ENCODE assay signal across 9 cellular contexts in the genomic region with DNA sequence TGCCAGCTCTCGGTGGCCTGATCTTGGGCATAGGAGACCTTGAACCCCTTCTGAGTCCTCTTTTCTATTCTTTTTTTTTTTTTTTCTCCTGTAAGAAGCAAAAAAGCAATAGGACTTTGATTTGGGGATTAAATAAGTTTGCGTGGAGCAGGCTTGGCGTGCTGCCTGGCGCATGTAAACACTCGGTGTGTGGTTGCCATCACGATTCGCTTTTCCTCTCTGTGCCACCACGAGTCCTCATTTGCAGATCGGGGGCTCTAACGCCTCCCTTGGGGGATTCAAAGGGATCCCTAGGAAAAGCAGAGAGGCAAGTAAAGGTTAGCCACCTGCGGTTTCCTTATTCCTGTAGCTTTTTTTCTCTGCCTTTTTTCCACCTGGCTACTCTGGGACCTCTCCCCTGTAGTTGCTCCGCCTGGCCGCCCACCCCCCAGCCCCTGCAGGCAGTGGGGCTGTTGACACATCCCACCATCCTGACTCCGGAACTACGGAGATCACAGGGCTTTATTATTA. TPM values are rescaled to one million over a fixed set of nuclear protein-coding genes. Genes with fewer than 3 reads are reported as not detected.
DNase-seq lines count a peak whose midpoint lies in the region; ATAC-seq, FAIRE-seq and TF ChIP-seq lines count a peak whose summit lies in the region.
"Had no signal": no experiment of that assay in that cellular context is flagged by ENCODE, and none has a peak within 500 bp of the region (broad histone marks: within the 10 kb centered on the region; RNA-seq: fewer than 3 reads in every experiment).

No MANE protein-coding gene starts in this region.

- peak; percentile 8 for DNase-seq in CD1c-positive myeloid dendritic cell (ENCODE audit: extremely low spot score)
- no peak for DNase-seq in Jurkat, Clone E6-1 (ENCODE audit: low read depth, low spot score)
- peak; percentile 76 for DNase-seq in activated effector memory CD4-positive, alpha-beta T cell treated with anti-CD3 and anti-CD28 coated beads, Interleukin-2, amount 50 U/mL, for 16 hours
- peak; percentile 31 for DNase-seq in glutamatergic neuron
- DNase-seq in pancreas: peak; percentile 33 to 78 (median 56)
- no peak for DNase-seq in KG1 (lab: John Stamatoyannopoulos, UW)
- DNase-seq in islet precursor cell: no peak
- no peak for DNase-seq in NCI-H1048 (lab: John Stamatoyannopoulos, UW)

- peak overlapping the region; percentile 80 for H3K27ac Mint-ChIP-seq in glutamatergic neuron (ENCODE audit: unreplicated experiment)

- H3K36me3 Mint-ChIP-seq in glutamatergic neuron (ENCODE audit: unreplicated experiment): peaks cover 6% of the 10 kb centered on the region

- ATAC-seq in pancreas: peak in 1 of 4 donors; percentile 5

- FAIRE-seq in pancreas (lab: Jason Lieb, UNC): no peak

- peak overlapping the region; percentile 86 to 94 (median 93) for H3K27ac ChIP-seq in pancreas

- H3K27me3 ChIP-seq in pancreas: no peaks in the 10 kb centered on the region

- H3K36me3 ChIP-seq in pancreas: peaks cover 0 to 27% (median 4%) of the 10 kb centered on the region in 3 donors

- peaks cover 31% of the 10 kb centered on the region for H3K4me1 Mint-ChIP-seq in glutamatergic neuron (ENCODE audit: low read depth, unreplicated experiment)

- no peaks in the 10 kb centered on the region for H3K9me3 ChIP-seq in pancreas

- H3K4me3 Mint-ChIP-seq in glutamatergic neuron (ENCODE audit: unreplicated experiment): peak overlapping the region; percentile 84

- WGBS in pancreas, 2 donors: 1 to 2% methylated on average over 15 of the region's 15 CpGs

- no peak for TF ChIP-seq CTCF in glutamatergic neuron (IDR thresholded peaks at IDR 0.05; ENCODE audit: partially characterized antibody, unreplicated experiment)
- TF ChIP-seq CTCF in pancreas (IDR thresholded peaks at IDR 0.05): no peak

- peaks cover 7% of the 10 kb centered on the region for H3K9me3 Mint-ChIP-seq in glutamatergic neuron (ENCODE audit: unreplicated experiment)

- H3K4me1 ChIP-seq in pancreas: peaks cover 37 to 43% (median 37%) of the 10 kb centered on the region in 3 donors

- peaks cover 12% of the 10 kb centered on the region for H3K27me3 Mint-ChIP-seq in glutamatergic neuron (ENCODE audit: unreplicated experiment)

- H3K4me3 ChIP-seq in Jurkat, Clone E6-1 (ENCODE audit: low read length): peak overlapping the region; percentile 99
- peak overlapping the region; percentile 68 to 99 (median 96) for H3K4me3 ChIP-seq in pancreas

- intact Hi-C loops in pancreas (cut with DNase I): no loop called here

RNA-seq across cellular contexts. Expression of a gene that starts 1.3 kb away (rescaled TPM):
- polyA plus RNA-seq in Jurkat, Clone E6-1 (2012; ENCODE audit: insufficient read depth, insufficient read length): 107 TPM
- total RNA-seq in glutamatergic neuron (ENCODE audit: unreplicated experiment) (133 TPM), pancreas (10 to 100 TPM; 28.9 to 52.8 (median 41.1) TPM)
- 10 to 100 TPM; 63.5 to 84.3 TPM for polyA plus RNA-seq in pancreas

RNA-seq across cellular contexts. Expression of a gene that starts 1.6 kb away (rescaled TPM):
- polyA plus RNA-seq in Jurkat, Clone E6-1 (2012; ENCODE audit: insufficient read depth, insufficient read length): 70.9 TPM
- total RNA-seq in glutamatergic neuron (ENCODE audit: unreplicated experiment) (70.9 TPM), pancreas (10 to 100 TPM; 35.0 to 68.3 (median 41.5) TPM)
- polyA plus RNA-seq in pancreas: 100 to 1,000 TPM; 108 to 112 TPM

RNA-seq across cellular contexts. Expression of a gene that starts 56.1 kb away (rescaled TPM):
- polyA plus RNA-seq in Jurkat, Clone E6-1 (2012; ENCODE audit: insufficient read depth, insufficient read length): 78.7 TPM
- 22.8 TPM for total RNA-seq in glutamatergic neuron (ENCODE audit: unreplicated experiment)
- total RNA-seq in pancreas: 10 to 100 TPM; 14.0 to 25.9 (median 23.5) TPM
- polyA plus RNA-seq in pancreas: 10 to 100 TPM; 59.3 to 77.5 TPM

RNA-seq across cellular contexts. Expression of a gene that starts 56.5 kb away (rescaled TPM):
- 1.1 TPM for polyA plus RNA-seq in Jurkat, Clone E6-1 (2012; ENCODE audit: insufficient read depth, insufficient read length)
- total RNA-seq in glutamatergic neuron (ENCODE audit: unreplicated experiment) (1.0 TPM), pancreas (under 1 TPM in 5 of 6 donors, not detected in 1; 0.09 to 0.22 (median 0.19) TPM)
- under 1 TPM; 0.27 to 0.85 TPM for polyA plus RNA-seq in pancreas
- total RNA-seq: NCI-H460 had no signal

RNA-seq across cellular contexts. Expression of a gene that starts 56.6 kb away (rescaled TPM):
- polyA plus RNA-seq in Jurkat, Clone E6-1 (2012; ENCODE audit: insufficient read depth, insufficient read length): 10.3 TPM
- 64.4 TPM for total RNA-seq in glutamatergic neuron (ENCODE audit: unreplicated experiment)
- total RNA-seq in pancreas: 1 to 10 TPM; 2.1 to 5.5 (median 3.5) TPM
- polyA plus RNA-seq in pancreas: 10 to 100 TPM; 12.9 to 16.9 TPM

Comparison
In these comparisons a context has a peak if more than half of its experiments do, and no peak if none do; other contexts are left out.
1. DNase-seq: peak in CD1c-positive myeloid dendritic cell (single experiment), activated effector memory CD4-positive, alpha-beta T cell treated with anti-CD3 and anti-CD28 coated beads, Interleukin-2, amount 50 U/mL, for 16 hours (single experiment), glutamatergic neuron (single experiment) and pancreas (6 of 6); none in Jurkat, Clone E6-1 (single experiment), KG1 (single experiment), islet precursor cell (single experiment) and NCI-H1048 (single experiment).